In the genomic region with DNA sequence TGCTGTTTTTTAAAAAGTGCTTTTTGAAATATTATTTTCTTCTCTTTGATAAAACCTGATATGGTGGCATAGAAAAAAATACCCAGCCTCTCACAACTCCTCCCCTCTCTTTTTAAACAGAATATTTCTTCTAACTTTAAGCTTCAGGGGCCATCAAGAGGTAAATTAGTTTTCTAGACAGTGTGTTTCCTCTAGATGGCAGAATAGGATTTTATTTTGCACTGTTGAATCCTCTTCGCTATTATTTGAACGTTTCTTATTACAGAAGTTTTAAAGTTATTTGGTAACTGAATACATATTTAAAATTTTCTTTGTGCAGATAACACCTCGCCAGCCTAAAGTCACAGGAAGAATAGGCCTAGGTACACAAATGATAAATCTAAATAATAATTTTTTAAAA, we compare ENCODE assay signal across 12 cellular contexts. TPM values are rescaled to one million over a fixed set of nuclear protein-coding genes. Genes with fewer than 3 reads are reported as not detected.
A peak's percentile ranks its signal among the peaks of the same experiment; 100 is the strongest.
DNase-seq lines count a peak whose midpoint lies in the region; ATAC-seq and TF ChIP-seq lines count a peak whose summit lies in the region.
"Had no signal": no experiment of that assay in that cellular context is flagged by ENCODE, and none has a peak within 500 bp of the region (broad histone marks: within the 10 kb centered on the region; RNA-seq: fewer than 3 reads in every experiment).

No MANE protein-coding gene starts in this region.

- TF ChIP-seq CTCF in cardiac fibroblast (IDR thresholded peaks at IDR 0.05; ENCODE audit: low read depth, low read length): peak; percentile 27
- TF ChIP-seq CTCF in neural progenitor cell (IDR thresholded peaks at IDR 0.05): peak; percentile 67

- no peak for ATAC-seq in left colon

- H3K27ac Mint-ChIP-seq in neural progenitor cell: no peak overlapping the region
- H3K27ac Mint-ChIP-seq: activated naive CD8-positive, alpha-beta T cell had no signal

- H3K4me1 Mint-ChIP-seq in neural progenitor cell: peaks cover 5% of the 10 kb centered on the region

- no peaks in the 10 kb centered on the region for H3K27me3 ChIP-seq in neural progenitor cell

- no peaks in the 10 kb centered on the region for H3K4me1 ChIP-seq in neural progenitor cell

- DNase-seq in NCI-H1694 treated with DMSO at 0.1 percent for 48 hours (lab: John Stamatoyannopoulos, UW): peak; percentile 17
- no peak for DNase-seq in NCI-H1694 (lab: John Stamatoyannopoulos, UW)
- peak; percentile 4 for DNase-seq in NCI-H2227 (lab: John Stamatoyannopoulos, UW; ENCODE audit: unreplicated experiment)
- peak; percentile 61 to 64 for DNase-seq in cardiac fibroblast (ENCODE audit: low read depth in 2 of 2)
- peak; percentile 7 for DNase-seq in neural progenitor cell (ENCODE audit: low spot score)
- DNase-seq in left colon: no peak
- no peak for DNase-seq in stimulated activated CD8-positive, alpha-beta memory T cell treated with anti-CD3 and anti-CD28 coated beads, Interleukin-4, amount 100 ng/mL, for 48 hours
- no peak for DNase-seq in cerebellum (ENCODE audit: low spot score)
- DNase-seq: RPMI8226; stimulated activated naive CD4-positive, alpha-beta T cell treated with Interleukin-2 at 50 U/mL for 16 hours had no signal

- H3K9me3 ChIP-seq in neural progenitor cell (ENCODE audit: low read depth): no peaks in the 10 kb centered on the region

- H3K4me3 ChIP-seq in cardiac fibroblast (replicated peaks in 1 of 2; ENCODE audit: low read depth in 2 of 2, low read length in 2 of 2): no peak overlapping the region
- no peak overlapping the region for H3K4me3 ChIP-seq in neural progenitor cell

- no peaks in the 10 kb centered on the region for H3K36me3 Mint-ChIP-seq in neural progenitor cell
- H3K36me3 Mint-ChIP-seq: activated naive CD8-positive, alpha-beta T cell had no signal

- intact Hi-C loops in left colon (cut with DNase I, micrococcal nuclease): no loop called here

- H2AFZ ChIP-seq in neural progenitor cell (replicated peaks): no peak overlapping the region

- peaks cover 8% of the 10 kb centered on the region for H3K27me3 Mint-ChIP-seq in neural progenitor cell (ENCODE audit: insufficient read depth, low read depth)

- no peak overlapping the region for H3K9ac ChIP-seq in neural progenitor cell

- no peak overlapping the region for H3K27ac ChIP-seq in neural progenitor cell

- no peak overlapping the region for H3K4me3 Mint-ChIP-seq in neural progenitor cell
- H3K4me3 Mint-ChIP-seq: activated naive CD8-positive, alpha-beta T cell; CD4-positive, CD25-positive, alpha-beta regulatory T cell had no signal

- H3K36me3 ChIP-seq in neural progenitor cell: no peaks in the 10 kb centered on the region

- H3F3A ChIP-seq in neural progenitor cell (ENCODE audit: low read depth): no peaks in the 10 kb centered on the region

- H3K79me2 ChIP-seq in neural progenitor cell (ENCODE audit: low read depth): no peaks in the 10 kb centered on the region

- H3K9me3 Mint-ChIP-seq in neural progenitor cell: no peaks in the 10 kb centered on the region
- H3K9me3 Mint-ChIP-seq: CD4-positive, CD25-positive, alpha-beta regulatory T cell had no signal

- no peak overlapping the region for H3K4me2 ChIP-seq in neural progenitor cell

- H4K20me1 ChIP-seq in neural progenitor cell (ENCODE audit: low read depth): no peaks in the 10 kb centered on the region

RNA-seq across cellular contexts. Expression of gene ARL5B, which starts 30.3 kb away (rescaled TPM):
- total RNA-seq in neural progenitor cell (ENCODE audit: low replicate concordance): 73.5 and 108 TPM in 2 replicates
- 10 to 100 TPM; 15.2 to 17.4 TPM for total RNA-seq in left colon
- total RNA-seq in cerebellum: 65.8 TPM

RNA-seq across cellular contexts. Expression of gene NSUN6, which starts 38.1 kb away (rescaled TPM):
- total RNA-seq in neural progenitor cell (ENCODE audit: low replicate concordance): 20.3 and 21.9 TPM in 2 replicates
- total RNA-seq in left colon: 10 to 100 TPM; 10.2 to 13.8 TPM
- total RNA-seq in cerebellum: 34.5 TPM

Comparison
In these comparisons a context has a peak if more than half of its experiments do, and no peak if none do; other contexts are left out.
1. DNase-seq: peak in NCI-H1694 treated with DMSO at 0.1 percent for 48 hours (single experiment), NCI-H2227 (single experiment), cardiac fibroblast (2 of 2) and neural progenitor cell (single experiment); none in NCI-H1694 (single experiment), left colon (0 of 2), stimulated activated CD8-positive, alpha-beta memory T cell treated with anti-CD3 and anti-CD28 coated beads, Interleukin-4, amount 100 ng/mL, for 48 hours (single experiment) and cerebellum (single experiment).